17 cellular contexts compared by ENCODE assay signal in the genomic region with DNA sequence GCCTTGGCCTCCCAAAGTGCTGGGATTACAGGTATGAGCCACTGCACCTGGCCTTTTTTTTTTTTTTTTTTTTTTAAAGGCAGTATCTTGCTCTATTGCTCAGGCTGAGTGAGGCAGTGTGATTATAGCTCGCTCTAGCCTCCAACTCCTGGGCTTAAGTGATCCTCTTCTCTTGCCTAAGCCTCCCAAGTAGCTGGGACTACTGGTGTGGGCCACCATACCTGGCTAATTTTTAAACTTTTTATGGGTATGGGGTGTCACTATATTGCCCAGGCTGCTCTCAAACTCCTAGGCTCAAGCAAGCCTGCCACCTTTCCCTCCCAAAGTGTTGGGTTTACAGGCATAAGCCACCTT. TPM values are rescaled to one million over a fixed set of nuclear protein-coding genes. Genes with fewer than 3 reads are reported as not detected.
DNase-seq lines count a peak whose midpoint lies in the region; ATAC-seq, FAIRE-seq and TF ChIP-seq lines count a peak whose summit lies in the region.
"Had no signal": no experiment of that assay in that cellular context is flagged by ENCODE, and none has a peak within 500 bp of the region (broad histone marks: within the 10 kb centered on the region; RNA-seq: fewer than 3 reads in every experiment).

No MANE protein-coding gene starts in this region.

- H3K4me3 Mint-ChIP-seq in CD14-positive monocyte (no peak overlapping the region), IgD-negative memory B cell (no peak overlapping the region)
- no peak overlapping the region for H3K4me3 Mint-ChIP-seq in stimulated activated effector memory CD8-positive, alpha-beta T cell treated with anti-CD3 and anti-CD28 coated beads, Interleukin-12 subunit alpha, Interleukin-12 subunit beta, amount 100 ng/mL, for 72 hours
- H3K4me3 Mint-ChIP-seq in activated CD8-positive, alpha-beta T cell treated with anti-CD3 and anti-CD28 coated beads for 36 hours, result no peak overlapping the region
- H3K4me3 Mint-ChIP-seq: CD4-positive, alpha-beta T cell had no signal

- H3K36me3 ChIP-seq in heart right ventricle (no peaks in the 10 kb centered on the region), kidney (ENCODE audit: control insufficient read depth in 1 of 2, insufficient read depth in 2 of 2, low read length in 2 of 2) (no peaks in the 10 kb centered on the region)
- H3K36me3 ChIP-seq: HAP-1, Peyer's patch had no signal

- no peaks in the 10 kb centered on the region for H3K9me3 ChIP-seq in heart right ventricle
- H3K9me3 ChIP-seq in kidney (ENCODE audit: control insufficient read depth in 1 of 2, low read length in 2 of 2), result no peaks in the 10 kb centered on the region
- H3K9me3 ChIP-seq: A549, HAP-1, Peyer's patch, SK-N-SH had no signal

- intact Hi-C loops in CD14-positive monocyte (cut with micrococcal nuclease), result no loop called here
- intact Hi-C loops in left colon (cut with DNase I, micrococcal nuclease), result no loop called here
- intact Hi-C loops in activated CD8-positive, alpha-beta T cell treated with anti-CD3 and anti-CD28 coated beads for 36 hours (cut with micrococcal nuclease), result no loop called here
- intact Hi-C loops in heart right ventricle (cut with DNase I), result no loop called here
- intact Hi-C loops in kidney (cut with DNase I), result no loop called here

- peak overlapping the region; percentile 70 to 89 (median 80) for H3K27ac Mint-ChIP-seq in CD14-positive monocyte
- peak overlapping the region in 2 of 3 donors; percentile 18 to 75 for H3K27ac Mint-ChIP-seq in IgD-negative memory B cell
- peak overlapping the region; percentile 14 for H3K27ac Mint-ChIP-seq in stimulated activated effector memory CD8-positive, alpha-beta T cell treated with anti-CD3 and anti-CD28 coated beads, Interleukin-12 subunit alpha, Interleukin-12 subunit beta, amount 100 ng/mL, for 72 hours
- H3K27ac Mint-ChIP-seq in activated CD8-positive, alpha-beta T cell treated with anti-CD3 and anti-CD28 coated beads for 36 hours, result no peak overlapping the region

- POLR2A ChIA-PET in activated CD8-positive, alpha-beta T cell treated with anti-CD3 and anti-CD28 coated beads for 36 hours (lab: Charles Lee), result interaction anchor here (1.1 to 1.6 kb wide), 3 partner anchors 9 to 59 kb away, joined by 3 read pairs; a partner anchor contains a TSS

- H3K27me3 ChIP-seq in heart right ventricle, result no peaks in the 10 kb centered on the region
- H3K27me3 ChIP-seq: Peyer's patch had no signal

- no peak for TF ChIP-seq CTCF in CD14-positive monocyte (IDR thresholded peaks at IDR 0.05)
- no peak for TF ChIP-seq CTCF in activated CD8-positive, alpha-beta T cell treated with anti-CD3 and anti-CD28 coated beads for 36 hours (IDR thresholded peaks at IDR 0.05)
- no peak for TF ChIP-seq CTCF in heart right ventricle (IDR thresholded peaks at IDR 0.05)
- TF ChIP-seq CTCF in kidney (IDR thresholded peaks at IDR 0.05; ENCODE audit: borderline replicate concordance, extremely low read depth, insufficient read depth), result no peak

- H3K9me3 Mint-ChIP-seq in CD14-positive monocyte, result peaks cover 0 to 3% (median 0%) of the 10 kb centered on the region in 7 donors
- no peaks in the 10 kb centered on the region for H3K9me3 Mint-ChIP-seq in IgD-negative memory B cell
- no peaks in the 10 kb centered on the region for H3K9me3 Mint-ChIP-seq in stimulated activated effector memory CD8-positive, alpha-beta T cell treated with anti-CD3 and anti-CD28 coated beads, Interleukin-12 subunit alpha, Interleukin-12 subunit beta, amount 100 ng/mL, for 72 hours
- H3K9me3 Mint-ChIP-seq in activated CD8-positive, alpha-beta T cell treated with anti-CD3 and anti-CD28 coated beads for 36 hours, result no peaks in the 10 kb centered on the region
- H3K9me3 Mint-ChIP-seq: CD4-positive, alpha-beta T cell had no signal

- no peak overlapping the region for H3K27ac ChIP-seq in heart right ventricle
- no peak overlapping the region for H3K27ac ChIP-seq in kidney (ENCODE audit: low read depth in 2 of 2, low read length in 2 of 2)
- H3K27ac ChIP-seq: Peyer's patch had no signal

- CTCF ChIA-PET in activated CD8-positive, alpha-beta T cell treated with anti-CD3 and anti-CD28 coated beads for 36 hours (lab: Charles Lee), result interaction anchor here (1.0 to 2.9 kb wide), 2 partner anchors 54 to 59 kb away, joined by 3 to 9 read pairs; a partner anchor contains a TSS

- peaks cover 0 to 2% (median 0%) of the 10 kb centered on the region in 3 donors for H3K27me3 Mint-ChIP-seq in CD14-positive monocyte (ENCODE audit: low read depth in 3 of 3)
- no peaks in the 10 kb centered on the region for H3K27me3 Mint-ChIP-seq in IgD-negative memory B cell
- H3K27me3 Mint-ChIP-seq in activated CD8-positive, alpha-beta T cell treated with anti-CD3 and anti-CD28 coated beads for 36 hours, result no peaks in the 10 kb centered on the region
- H3K27me3 Mint-ChIP-seq: CD4-positive, alpha-beta T cell had no signal

- H3K4me3 ChIP-seq in heart right ventricle (no peak overlapping the region), kidney (ENCODE audit: low read length in 2 of 2) (no peak overlapping the region)
- H3K4me3 ChIP-seq: A549, HAP-1, Peyer's patch had no signal

- no peak for DNase-seq in CD14-positive monocyte (ENCODE audit: low spot score)
- DNase-seq in left colon, result no peak
- DNase-seq in stimulated activated effector memory CD8-positive, alpha-beta T cell treated with anti-CD3 and anti-CD28 coated beads, Interleukin-12 subunit alpha, Interleukin-12 subunit beta, amount 100 ng/mL, for 72 hours (ENCODE audit: low spot score in 2 of 2), result no peak
- DNase-seq in activated CD8-positive, alpha-beta T cell treated with anti-CD3 and anti-CD28 coated beads for 36 hours, result no peak
- no peak for DNase-seq in heart right ventricle
- no peak for DNase-seq in kidney
- DNase-seq: CD4-positive, alpha-beta T cell; KG1; NCI-H1048; NCI-H2081 treated with DMSO at 0.1 percent for 48 hours; NCI-H510A treated with DMSO at 0.1 percent for 48 hours; Peyer's patch; Right ventricle myocardium superior; SK-N-SH had no signal

- H3K9ac ChIP-seq in kidney (ENCODE audit: low read length in 2 of 2), result no peak overlapping the region
- H3K9ac ChIP-seq: SK-N-SH had no signal

- ATAC-seq in left colon, result peak; percentile 64
- ATAC-seq in stimulated activated effector memory CD8-positive, alpha-beta T cell treated with anti-CD3 and anti-CD28 coated beads, Interleukin-12 subunit alpha, Interleukin-12 subunit beta, amount 100 ng/mL, for 72 hours, result no peak
- no peak for ATAC-seq in activated CD8-positive, alpha-beta T cell treated with anti-CD3 and anti-CD28 coated beads for 36 hours
- ATAC-seq in heart right ventricle, result no peak

- WGBS in heart right ventricle, 2 donors, result 100% methylated on average over 1 of the region's 1 CpG

- H3K36me3 Mint-ChIP-seq in CD14-positive monocyte (peaks cover 0 to 2% of the 10 kb centered on the region in 2 donors), IgD-negative memory B cell (no peaks in the 10 kb centered on the region)
- H3K36me3 Mint-ChIP-seq in stimulated activated effector memory CD8-positive, alpha-beta T cell treated with anti-CD3 and anti-CD28 coated beads, Interleukin-12 subunit alpha, Interleukin-12 subunit beta, amount 100 ng/mL, for 72 hours, result no peaks in the 10 kb centered on the region
- H3K36me3 Mint-ChIP-seq in activated CD8-positive, alpha-beta T cell treated with anti-CD3 and anti-CD28 coated beads for 36 hours (ENCODE audit: low read depth), result peaks cover 5% of the 10 kb centered on the region

- H3K4me1 Mint-ChIP-seq in CD14-positive monocyte, result peaks cover 65% of the 10 kb centered on the region
- H3K4me1 Mint-ChIP-seq in IgD-negative memory B cell, result peaks cover 41 to 52% (median 47%) of the 10 kb centered on the region in 3 donors
- peaks cover 15% of the 10 kb centered on the region for H3K4me1 Mint-ChIP-seq in stimulated activated effector memory CD8-positive, alpha-beta T cell treated with anti-CD3 and anti-CD28 coated beads, Interleukin-12 subunit alpha, Interleukin-12 subunit beta, amount 100 ng/mL, for 72 hours
- peaks cover 45% of the 10 kb centered on the region for H3K4me1 Mint-ChIP-seq in activated CD8-positive, alpha-beta T cell treated with anti-CD3 and anti-CD28 coated beads for 36 hours (ENCODE audit: low read depth)

- H3K4me1 ChIP-seq in heart right ventricle (peaks cover 0 to 54% (median 18%) of the 10 kb centered on the region in 9 donors), kidney (ENCODE audit: control insufficient read depth in 1 of 2, insufficient read depth in 1 of 2, low read depth in 1 of 2, low read length in 2 of 2) (peaks cover 0 to 7% of the 10 kb centered on the region in 2 donors)
- H3K4me1 ChIP-seq: HAP-1 had no signal

- FAIRE-seq in kidney (lab: Jason Lieb, UNC), result no peak
- FAIRE-seq: A549 had no signal

RNA-seq across cellular contexts. Expression of a gene that starts 58.6 kb away (rescaled TPM):
- 1 to 10 TPM; 3.5 to 6.5 TPM for polyA plus RNA-seq in CD14-positive monocyte
- polyA plus RNA-seq in IgD-negative memory B cell, result 16.4 TPM
- total RNA-seq in left colon, result 10 to 100 TPM; 33.5 to 37.7 TPM
- 10 to 100 TPM; 21.2 to 23.7 TPM for total RNA-seq in activated CD8-positive, alpha-beta T cell treated with anti-CD3 and anti-CD28 coated beads for 36 hours
- total RNA-seq in heart right ventricle, result 10 to 100 TPM; 11.7 to 21.5 (median 16.2) TPM
- 1 to 10 TPM; 3.0 to 3.6 TPM for polyA plus RNA-seq in heart right ventricle
- total RNA-seq in kidney, result 23.3 TPM
- 4.6 TPM for polyA plus RNA-seq in kidney (ENCODE audit: insufficient read depth, low read depth, low replicate concordance)
